9 cellular contexts compared by ENCODE assay signal in genomic region chr16:67241008-67241900, GRCh38. TPM values are rescaled to one million over a fixed set of nuclear protein-coding genes. Genes with fewer than 3 reads are reported as not detected.
DNase-seq lines count a peak whose midpoint lies in the region; ATAC-seq lines count a peak whose summit lies in the region.
"Had no signal": no experiment of that assay in that cellular context is flagged by ENCODE, and none has a peak within 500 bp of the region (broad histone marks: within the 10 kb centered on the region; RNA-seq: fewer than 3 reads in every experiment).

No MANE protein-coding gene starts in this region.

- H3K4me2 ChIP-seq in trophoblast cell (ENCODE audit: low read length): peak overlapping the region; percentile 45

- peaks cover 44 to 47% of the 10 kb centered on the region in 2 experiments for H3K4me1 ChIP-seq in trophoblast cell (ENCODE audit: control insufficient read depth in 1 of 2, insufficient read depth in 2 of 2, low read length in 2 of 2)

- H4K12ac ChIP-seq in trophoblast cell (ENCODE audit: low read depth, low read length): peak overlapping the region; percentile 49

- H2AFZ ChIP-seq in trophoblast cell (ENCODE audit: insufficient read depth, low read length, poor library complexity): peak overlapping the region; percentile 46

- peak overlapping the region; percentile 85 for H2BK12ac ChIP-seq in trophoblast cell (ENCODE audit: low read length)

- H3K9ac ChIP-seq in trophoblast cell (ENCODE audit: low read length): no peak overlapping the region

- H3K36me3 ChIP-seq in trophoblast cell (ENCODE audit: control insufficient read depth in 1 of 2, insufficient read depth in 2 of 2, low read length in 2 of 2): peaks cover 18 to 21% of the 10 kb centered on the region in 2 experiments

- WGBS in trophoblast cell (ENCODE audit: extremely low coverage, insufficient coverage, insufficient read length): no CpG with 5 or more reads among the region's 10 CpGs

- H3K79me1 ChIP-seq in trophoblast cell (ENCODE audit: low read length): peaks cover 29% of the 10 kb centered on the region

- peak overlapping the region; percentile 94 for H2BK5ac ChIP-seq in trophoblast cell (ENCODE audit: low read depth, low read length, poor library complexity)

- H3K27ac ChIP-seq in trophoblast cell (ENCODE audit: low read depth, low read length): peak overlapping the region; percentile 95

- H3K4me3 ChIP-seq in trophoblast cell (ENCODE audit: low read depth, low read length): no peak overlapping the region

- peak overlapping the region; percentile 68 for H3K4ac ChIP-seq in trophoblast cell (ENCODE audit: low read depth, low read length)

- DNase-seq in ELF-1 (ENCODE audit: low read depth, low spot score) (peak; percentile 77), SW480 (ENCODE audit: low spot score) (peak; percentile 42), fibroblast of peridontal ligament (ENCODE audit: extremely low read depth) (peak; percentile 74), trophoblast cell (peak; percentile 53 to 54), GF-D8 (lab: John Stamatoyannopoulos, UW) (no peak), germinal center (ENCODE audit: low spot score) (no peak)
- DNase-seq: naive B cell had no signal

- H3K27me3 ChIP-seq in trophoblast cell (ENCODE audit: insufficient read depth, low read length): no peaks in the 10 kb centered on the region

- H3K23ac ChIP-seq in trophoblast cell (ENCODE audit: low read length): no peak overlapping the region

- peak overlapping the region; percentile 97 for H4K91ac ChIP-seq in trophoblast cell (ENCODE audit: low read depth, low read length)

- peak overlapping the region; percentile 92 for H3K18ac ChIP-seq in trophoblast cell (ENCODE audit: low read length)

- H3K14ac ChIP-seq in trophoblast cell (ENCODE audit: low read length): peak overlapping the region; percentile 94

- H3K79me2 ChIP-seq in trophoblast cell (ENCODE audit: control insufficient read depth, insufficient read depth, low read length, poor library complexity): peaks cover 2% of the 10 kb centered on the region

- H4K8ac ChIP-seq in trophoblast cell (ENCODE audit: low read depth, low read length): peak overlapping the region; percentile 89

- peak overlapping the region; percentile 95 for H2BK120ac ChIP-seq in trophoblast cell (ENCODE audit: insufficient read depth, low read length, poor library complexity)

- H3K9me3 ChIP-seq in trophoblast cell (ENCODE audit: insufficient read depth, low read depth, low read length): no peaks in the 10 kb centered on the region

- peak overlapping the region; percentile 96 for H2AK5ac ChIP-seq in trophoblast cell (ENCODE audit: low read length)

- ATAC-seq in HG03460 (IDR thresholded peaks at IDR 0.05; ENCODE audit: unreplicated experiment) (no peak), GM18502 (IDR thresholded peaks at IDR 0.05; ENCODE audit: poor library complexity, unreplicated experiment) (no peak)

RNA-seq across cellular contexts. Expression of gene FHOD1, which starts 6.0 kb away (rescaled TPM):
- 15.3 and 16.6 TPM in 2 replicates for polyA plus RNA-seq in trophoblast cell (2013)

RNA-seq across cellular contexts. Expression of gene SLC9A5, which starts 7.5 kb away (rescaled TPM):
- 0.63 and 0.68 TPM in 2 replicates for polyA plus RNA-seq in trophoblast cell (2013)

RNA-seq across cellular contexts. Expression of gene TMEM208, which starts 14.3 kb away (rescaled TPM):
- 44.5 and 47.1 TPM in 2 replicates for polyA plus RNA-seq in trophoblast cell (2013)

RNA-seq across cellular contexts. Expression of gene PLEKHG4, which starts 38.1 kb away (rescaled TPM):
- polyA plus RNA-seq in trophoblast cell (2013): 0.35 and 0.60 TPM in 2 replicates

RNA-seq across cellular contexts. Expression of gene ELMO3, which starts 42.3 kb away (rescaled TPM):
- polyA plus RNA-seq in trophoblast cell (2013): 2.8 and 3.1 TPM in 2 replicates

Comparison
In these comparisons a context has a peak if more than half of its experiments do, and no peak if none do; other contexts are left out.
1. DNase-seq: peak in ELF-1 (single experiment), SW480 (single experiment), fibroblast of peridontal ligament (single experiment) and trophoblast cell (2 of 2); none in GF-D8 (single experiment) and germinal center (single experiment).